Comparison of ENCODE assay signal across 8 cellular contexts in genomic region chr16:47142469-47143328, GRCh38. TPM values are rescaled to one million over a fixed set of nuclear protein-coding genes. Genes with fewer than 3 reads are reported as not detected.
DNase-seq lines count a peak whose midpoint lies in the region; ATAC-seq and TF ChIP-seq lines count a peak whose summit lies in the region.

No MANE protein-coding gene starts in this region.

- H3K4me3 ChIP-seq in HUES64 (ENCODE audit: low read length), result peak overlapping the region; percentile 85
- peak overlapping the region; percentile 95 for H3K4me3 ChIP-seq in SU-DHL-6 (ENCODE audit: insufficient read depth, low read length, poor library complexity, severe bottlenecking)
- peak overlapping the region; percentile 65 to 68 for H3K4me3 ChIP-seq in cardiac fibroblast (replicated peaks in 1 of 2; ENCODE audit: low read depth in 2 of 2, low read length in 2 of 2)

- H3K9me3 ChIP-seq in HUES64 (ENCODE audit: insufficient read depth, low read depth, low read length), result no peaks in the 10 kb centered on the region
- H3K9me3 ChIP-seq in SU-DHL-6 (ENCODE audit: insufficient read depth, low read length), result no peaks in the 10 kb centered on the region

- H3K9ac ChIP-seq in HUES64 (ENCODE audit: low read depth, low read length), result peak overlapping the region; percentile 93
- peak overlapping the region; percentile 88 for H3K9ac ChIP-seq in SU-DHL-6 (ENCODE audit: low read length)

- peaks cover 9% of the 10 kb centered on the region for H3F3A ChIP-seq in SU-DHL-6 (ENCODE audit: insufficient read depth)

- ATAC-seq in GM19452 (IDR thresholded peaks at IDR 0.05; ENCODE audit: unreplicated experiment), result peak; percentile 20

- peaks cover 56% of the 10 kb centered on the region for H3K79me2 ChIP-seq in SU-DHL-6 (ENCODE audit: insufficient read depth, low read length)

- no peak overlapping the region for H3K27ac ChIP-seq in HUES64 (ENCODE audit: low read depth, low read length)
- H3K27ac ChIP-seq in SU-DHL-6 (ENCODE audit: low read depth, low read length), result peak overlapping the region; percentile 81

- peak overlapping the region; percentile 43 for H2AFZ ChIP-seq in SU-DHL-6 (ENCODE audit: low read depth, low read length, severe bottlenecking)

- H4K20me1 ChIP-seq in SU-DHL-6 (ENCODE audit: low read depth, low read length), result peaks cover 20% of the 10 kb centered on the region

- H3K4me1 ChIP-seq in HUES64 (ENCODE audit: insufficient read depth, low read length), result peaks cover 22% of the 10 kb centered on the region

- under 1% methylated on average over 61 of the region's 64 CpGs for WGBS in HUES64

- DNase-seq in COLO668 (lab: John Stamatoyannopoulos, UW; ENCODE audit: unreplicated experiment) (peak; percentile 77), cardiac fibroblast (ENCODE audit: low read depth in 2 of 2) (peak; percentile 38 to 62), iris pigment epithelial cell (ENCODE audit: low read depth) (peak; percentile 71), NCI-H2196 (lab: John Stamatoyannopoulos, UW; ENCODE audit: unreplicated experiment) (no peak)
- peak; percentile 13 for DNase-seq in stimulated activated CD4-positive, alpha-beta T cell treated with anti-CD3 and anti-CD28 coated beads, Interleukin-12 subunit alpha, Interleukin-12 subunit beta, amount 100 ng/mL, for 4 hours

- TF ChIP-seq CTCF in SU-DHL-6 (IDR thresholded peaks at IDR 0.05; ENCODE audit: insufficient read depth, low read length, poor library complexity, severe bottlenecking) (no peak), cardiac fibroblast (IDR thresholded peaks at IDR 0.05; ENCODE audit: low read depth, low read length) (no peak)

- no peaks in the 10 kb centered on the region for H3K9me2 ChIP-seq in SU-DHL-6 (replicated peaks; ENCODE audit: insufficient read depth, low read length)

- H3K27me3 ChIP-seq in HUES64 (ENCODE audit: insufficient read depth, low read length) (peaks cover 36% of the 10 kb centered on the region), SU-DHL-6 (ENCODE audit: low read length) (no peaks in the 10 kb centered on the region)

- H3K4me2 ChIP-seq in SU-DHL-6 (ENCODE audit: low read depth, low read length, poor library complexity, severe bottlenecking), result peak overlapping the region; percentile 83

- no peaks in the 10 kb centered on the region for H3K36me3 ChIP-seq in HUES64 (ENCODE audit: insufficient read depth, low read length)
- H3K36me3 ChIP-seq in SU-DHL-6 (ENCODE audit: low read length), result peaks cover 6% of the 10 kb centered on the region; the same call in 1 of the 2 replicates

RNA-seq across cellular contexts. Expression of gene NETO2, which starts 1.0 kb away (rescaled TPM):
- 26.2 TPM for polyA plus RNA-seq in HUES64 (2013, experiment 1 of 2)
- 20.2 TPM for polyA plus RNA-seq in HUES64 (2013, experiment 2 of 2)
